In genomic region chr22:46542011-46542985, GRCh38 we compare ENCODE assay signal across 9 cellular contexts. TPM values are rescaled to one million over a fixed set of nuclear protein-coding genes. Genes with fewer than 3 reads are reported as not detected.
A peak's percentile ranks its signal among the peaks of the same experiment; 100 is the strongest.
DNase-seq lines count a peak whose midpoint lies in the region; ATAC-seq and TF ChIP-seq lines count a peak whose summit lies in the region.
"Had no signal": no experiment of that assay in that cellular context is flagged by ENCODE, and none has a peak within 500 bp of the region (broad histone marks: within the 10 kb centered on the region; RNA-seq: fewer than 3 reads in every experiment).

No MANE protein-coding gene starts in this region.

- H3K4me2 ChIP-seq in GM23338, result no peak overlapping the region

- peak; percentile 93 for ATAC-seq in GM23338
- peak; percentile 99 for ATAC-seq in memory B cell (ENCODE audit: low read depth)
- no peak for ATAC-seq in HG03457 (IDR thresholded peaks at IDR 0.05; ENCODE audit: unreplicated experiment)

- H2AFZ ChIP-seq in GM23338, result no peak overlapping the region; the same call in 1 of the 2 replicates

- peaks cover 5% of the 10 kb centered on the region; the same call in 1 of the 2 replicates for H3K4me1 ChIP-seq in GM23338 (ENCODE audit: insufficient read depth)

- peaks cover 28% of the 10 kb centered on the region for H3K27me3 Mint-ChIP-seq in GM23338 (ENCODE audit: insufficient read depth, low read depth, poor library complexity)
- peaks cover 17% of the 10 kb centered on the region for H3K27me3 Mint-ChIP-seq in memory B cell

- peak; percentile 80 to 99 for TF ChIP-seq CTCF in GM23338 (conservative IDR thresholded peaks at IDR 0.05; ENCODE audit: low read depth in 2 of 2)

- H3K36me3 ChIP-seq in GM23338 (ENCODE audit: insufficient read depth), result no peaks in the 10 kb centered on the region

- H3K79me2 ChIP-seq in GM23338 (replicated peaks; ENCODE audit: insufficient read depth), result no peaks in the 10 kb centered on the region

- H3K9me2 ChIP-seq in GM23338 (ENCODE audit: insufficient read depth), result no peaks in the 10 kb centered on the region

- no peak overlapping the region for H3K27ac ChIP-seq in GM23338 (ENCODE audit: low read depth)

- H3F3A ChIP-seq in GM23338 (replicated peaks; ENCODE audit: low read depth), result no peaks in the 10 kb centered on the region

- H4K20me1 ChIP-seq in GM23338 (replicated peaks; ENCODE audit: insufficient read depth), result no peaks in the 10 kb centered on the region

- DNase-seq in CMK (ENCODE audit: low read depth), result peak; percentile 31
- DNase-seq in GM23338 (ENCODE audit: low spot score), result peak; percentile 87
- DNase-seq in NCI-H524 (lab: John Stamatoyannopoulos, UW), result peak; percentile 28 to 76
- DNase-seq in activated CD4-positive, alpha-beta T cell treated with anti-CD3 and anti-CD28 coated beads, Interleukin-2, amount 50 U/mL, for 24 hours (ENCODE audit: low read depth in 1 of 2, low spot score in 1 of 2), result peak; percentile 47 to 62
- DNase-seq in dermis blood vessel endothelial cell, result peak; percentile 83
- peak; percentile 77 to 81 for DNase-seq in memory B cell (ENCODE audit: low spot score in 2 of 2)
- DNase-seq in stimulated activated CD8-positive, alpha-beta memory T cell treated with anti-CD3 and anti-CD28 coated beads, Interleukin-2, amount 100 ng/mL, for 48 hours (ENCODE audit: low read depth in 2 of 2), result peak; percentile 58 to 65

- H3K36me3 Mint-ChIP-seq in GM23338 (ENCODE audit: low read depth) (no peaks in the 10 kb centered on the region), memory B cell (no peaks in the 10 kb centered on the region)

- H3K27me3 ChIP-seq in GM23338 (ENCODE audit: insufficient read depth), result peaks cover 29% of the 10 kb centered on the region

- no peak overlapping the region for H3K4me3 ChIP-seq in GM23338

- H3K4me1 Mint-ChIP-seq in GM23338 (peaks cover 10% of the 10 kb centered on the region; the same call in 2 of the 3 replicates), memory B cell (peaks cover 8% of the 10 kb centered on the region)

- no peaks in the 10 kb centered on the region for H3K9me3 Mint-ChIP-seq in GM23338
- H3K9me3 Mint-ChIP-seq in memory B cell, result no peaks in the 10 kb centered on the region
- H3K9me3 Mint-ChIP-seq: T-helper 1 cell treated with Interleukin-12 subunit alpha and Interleukin-12 subunit beta and Interleukin-4 antibody, amounts not matched to agents 30 μg/mL and 1 μg/mL, for 36 hours had no signal

- H3K27ac Mint-ChIP-seq in GM23338 (no peak overlapping the region), memory B cell (no peak overlapping the region)
- H3K27ac Mint-ChIP-seq: T-helper 1 cell treated with Interleukin-12 subunit alpha and Interleukin-12 subunit beta and Interleukin-4 antibody, amounts not matched to agents 30 μg/mL and 1 μg/mL, for 36 hours had no signal

- no peak overlapping the region for H3K4me3 Mint-ChIP-seq in GM23338
- H3K4me3 Mint-ChIP-seq in memory B cell, result no peak overlapping the region
- H3K4me3 Mint-ChIP-seq: T-helper 1 cell treated with Interleukin-12 subunit alpha and Interleukin-12 subunit beta and Interleukin-4 antibody, amounts not matched to agents 30 μg/mL and 1 μg/mL, for 36 hours had no signal

TF ChIP-seq in GM23338, 12 proteins besides CTCF, POLR2A, EP300 and RAD21 (continues in another document):
- TF ChIP-seq, protein P1, sequence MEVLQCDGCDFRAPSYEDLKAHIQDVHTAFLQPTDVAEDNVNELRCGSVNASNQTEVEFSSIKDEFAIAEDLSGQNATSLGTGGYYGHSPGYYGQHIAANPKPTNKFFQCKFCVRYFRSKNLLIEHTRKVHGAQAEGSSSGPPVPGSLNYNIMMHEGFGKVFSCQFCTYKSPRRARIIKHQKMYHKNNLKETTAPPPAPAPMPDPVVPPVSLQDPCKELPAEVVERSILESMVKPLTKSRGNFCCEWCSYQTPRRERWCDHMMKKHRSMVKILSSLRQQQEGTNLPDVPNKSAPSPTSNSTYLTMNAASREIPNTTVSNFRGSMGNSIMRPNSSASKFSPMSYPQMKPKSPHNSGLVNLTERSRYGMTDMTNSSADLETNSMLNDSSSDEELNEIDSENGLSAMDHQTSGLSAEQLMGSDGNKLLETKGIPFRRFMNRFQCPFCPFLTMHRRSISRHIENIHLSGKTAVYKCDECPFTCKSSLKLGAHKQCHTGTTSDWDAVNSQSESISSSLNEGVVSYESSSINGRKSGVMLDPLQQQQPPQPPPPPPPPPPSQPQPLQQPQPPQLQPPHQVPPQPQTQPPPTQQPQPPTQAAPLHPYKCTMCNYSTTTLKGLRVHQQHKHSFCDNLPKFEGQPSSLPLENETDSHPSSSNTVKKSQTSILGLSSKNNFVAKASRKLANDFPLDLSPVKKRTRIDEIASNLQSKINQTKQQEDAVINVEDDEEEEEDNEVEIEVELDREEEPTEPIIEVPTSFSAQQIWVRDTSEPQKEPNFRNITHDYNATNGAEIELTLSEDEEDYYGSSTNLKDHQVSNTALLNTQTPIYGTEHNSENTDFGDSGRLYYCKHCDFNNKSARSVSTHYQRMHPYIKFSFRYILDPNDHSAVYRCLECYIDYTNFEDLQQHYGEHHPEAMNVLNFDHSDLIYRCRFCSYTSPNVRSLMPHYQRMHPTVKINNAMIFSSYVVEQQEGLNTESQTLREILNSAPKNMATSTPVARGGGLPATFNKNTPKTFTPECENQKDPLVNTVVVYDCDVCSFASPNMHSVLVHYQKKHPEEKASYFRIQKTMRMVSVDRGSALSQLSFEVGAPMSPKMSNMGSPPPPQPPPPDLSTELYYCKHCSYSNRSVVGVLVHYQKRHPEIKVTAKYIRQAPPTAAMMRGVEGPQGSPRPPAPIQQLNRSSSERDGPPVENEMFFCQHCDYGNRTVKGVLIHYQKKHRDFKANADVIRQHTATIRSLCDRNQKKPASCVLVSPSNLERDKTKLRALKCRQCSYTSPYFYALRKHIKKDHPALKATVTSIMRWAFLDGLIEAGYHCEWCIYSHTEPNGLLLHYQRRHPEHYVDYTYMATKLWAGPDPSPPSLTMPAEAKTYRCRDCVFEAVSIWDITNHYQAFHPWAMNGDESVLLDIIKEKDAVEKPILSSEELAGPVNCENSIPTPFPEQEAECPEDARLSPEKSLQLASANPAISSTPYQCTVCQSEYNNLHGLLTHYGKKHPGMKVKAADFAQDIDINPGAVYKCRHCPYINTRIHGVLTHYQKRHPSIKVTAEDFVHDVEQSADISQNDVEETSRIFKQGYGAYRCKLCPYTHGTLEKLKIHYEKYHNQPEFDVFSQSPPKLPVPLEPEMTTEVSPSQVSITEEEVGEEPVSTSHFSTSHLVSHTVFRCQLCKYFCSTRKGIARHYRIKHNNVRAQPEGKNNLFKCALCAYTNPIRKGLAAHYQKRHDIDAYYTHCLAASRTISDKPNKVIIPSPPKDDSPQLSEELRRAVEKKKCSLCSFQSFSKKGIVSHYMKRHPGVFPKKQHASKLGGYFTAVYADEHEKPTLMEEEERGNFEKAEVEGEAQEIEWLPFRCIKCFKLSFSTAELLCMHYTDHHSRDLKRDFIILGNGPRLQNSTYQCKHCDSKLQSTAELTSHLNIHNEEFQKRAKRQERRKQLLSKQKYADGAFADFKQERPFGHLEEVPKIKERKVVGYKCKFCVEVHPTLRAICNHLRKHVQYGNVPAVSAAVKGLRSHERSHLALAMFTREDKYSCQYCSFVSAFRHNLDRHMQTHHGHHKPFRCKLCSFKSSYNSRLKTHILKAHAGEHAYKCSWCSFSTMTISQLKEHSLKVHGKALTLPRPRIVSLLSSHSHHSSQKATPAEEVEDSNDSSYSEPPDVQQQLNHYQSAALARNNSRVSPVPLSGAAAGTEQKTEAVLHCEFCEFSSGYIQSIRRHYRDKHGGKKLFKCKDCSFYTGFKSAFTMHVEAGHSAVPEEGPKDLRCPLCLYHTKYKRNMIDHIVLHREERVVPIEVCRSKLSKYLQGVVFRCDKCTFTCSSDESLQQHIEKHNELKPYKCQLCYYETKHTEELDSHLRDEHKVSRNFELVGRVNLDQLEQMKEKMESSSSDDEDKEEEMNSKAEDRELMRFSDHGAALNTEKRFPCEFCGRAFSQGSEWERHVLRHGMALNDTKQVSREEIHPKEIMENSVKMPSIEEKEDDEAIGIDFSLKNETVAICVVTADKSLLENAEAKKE (CRISPR knock-in tag; IDR thresholded peaks at IDR 0.05), result no peak
- TF ChIP-seq, protein P2, sequence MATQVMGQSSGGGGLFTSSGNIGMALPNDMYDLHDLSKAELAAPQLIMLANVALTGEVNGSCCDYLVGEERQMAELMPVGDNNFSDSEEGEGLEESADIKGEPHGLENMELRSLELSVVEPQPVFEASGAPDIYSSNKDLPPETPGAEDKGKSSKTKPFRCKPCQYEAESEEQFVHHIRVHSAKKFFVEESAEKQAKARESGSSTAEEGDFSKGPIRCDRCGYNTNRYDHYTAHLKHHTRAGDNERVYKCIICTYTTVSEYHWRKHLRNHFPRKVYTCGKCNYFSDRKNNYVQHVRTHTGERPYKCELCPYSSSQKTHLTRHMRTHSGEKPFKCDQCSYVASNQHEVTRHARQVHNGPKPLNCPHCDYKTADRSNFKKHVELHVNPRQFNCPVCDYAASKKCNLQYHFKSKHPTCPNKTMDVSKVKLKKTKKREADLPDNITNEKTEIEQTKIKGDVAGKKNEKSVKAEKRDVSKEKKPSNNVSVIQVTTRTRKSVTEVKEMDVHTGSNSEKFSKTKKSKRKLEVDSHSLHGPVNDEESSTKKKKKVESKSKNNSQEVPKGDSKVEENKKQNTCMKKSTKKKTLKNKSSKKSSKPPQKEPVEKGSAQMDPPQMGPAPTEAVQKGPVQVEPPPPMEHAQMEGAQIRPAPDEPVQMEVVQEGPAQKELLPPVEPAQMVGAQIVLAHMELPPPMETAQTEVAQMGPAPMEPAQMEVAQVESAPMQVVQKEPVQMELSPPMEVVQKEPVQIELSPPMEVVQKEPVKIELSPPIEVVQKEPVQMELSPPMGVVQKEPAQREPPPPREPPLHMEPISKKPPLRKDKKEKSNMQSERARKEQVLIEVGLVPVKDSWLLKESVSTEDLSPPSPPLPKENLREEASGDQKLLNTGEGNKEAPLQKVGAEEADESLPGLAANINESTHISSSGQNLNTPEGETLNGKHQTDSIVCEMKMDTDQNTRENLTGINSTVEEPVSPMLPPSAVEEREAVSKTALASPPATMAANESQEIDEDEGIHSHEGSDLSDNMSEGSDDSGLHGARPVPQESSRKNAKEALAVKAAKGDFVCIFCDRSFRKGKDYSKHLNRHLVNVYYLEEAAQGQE (IDR thresholded peaks at IDR 0.05; ENCODE audit: unreplicated experiment), result no peak
- TF ChIP-seq STAT1 (IDR thresholded peaks at IDR 0.05; ENCODE audit: unreplicated experiment) (no peak), EZH2phosphoT487 (IDR thresholded peaks at IDR 0.05; ENCODE audit: unreplicated experiment) (no peak), JUNB (IDR thresholded peaks at IDR 0.05; ENCODE audit: unreplicated experiment) (no peak), ZNF114 (CRISPR knock-in tag; IDR thresholded peaks at IDR 0.05) (no peak)

RNA-seq across cellular contexts. Expression of gene CELSR1, which starts 4.9 kb away (rescaled TPM):
- total RNA-seq in GM23338 (2014; rRNA removed; shearing (Covaris generic)), result 20.4 and 21.0 TPM in 2 replicates
- 4.8 and 6.1 TPM in 2 replicates for polyA plus RNA-seq in GM23338 (2016; fragmentation: Nextera tagmentation; extraction: Ambion mirVana)
- total RNA-seq in dermis blood vessel endothelial cell, result 28.2 and 45.6 TPM in 2 replicates

Comparison
In these comparisons a context has a peak if more than half of its experiments do, and no peak if none do; other contexts are left out.
1. DNase-seq: peak in every context shown above with its lines; median percentile 87 in GM23338; 83 in dermis blood vessel endothelial cell; 79 in memory B cell; 62 in stimulated activated CD8-positive, alpha-beta memory T cell treated with anti-CD3 and anti-CD28 coated beads, Interleukin-2, amount 100 ng/mL, for 48 hours; 54 in activated CD4-positive, alpha-beta T cell treated with anti-CD3 and anti-CD28 coated beads, Interleukin-2, amount 50 U/mL, for 24 hours; 52 in NCI-H524; 31 in CMK.